Comparison of ENCODE assay signal across 20 cellular contexts in genomic region chr10:123143162-123143824, GRCh38. TPM values are rescaled to one million over a fixed set of nuclear protein-coding genes. Genes with fewer than 3 reads are reported as not detected.
A peak's percentile ranks its signal among the peaks of the same experiment; 100 is the strongest.
DNase-seq lines count a peak whose midpoint lies in the region; ATAC-seq and TF ChIP-seq lines count a peak whose summit lies in the region.
"Had no signal": no experiment of that assay in that cellular context is flagged by ENCODE, and none has a peak within 500 bp of the region (broad histone marks: within the 10 kb centered on the region; RNA-seq: fewer than 3 reads in every experiment).

No MANE protein-coding gene starts in this region.

- ATAC-seq in WTC11 (peak; percentile 2), gastroesophageal sphincter (no peak)
- no peak for ATAC-seq in stimulated activated naive CD8-positive, alpha-beta T cell treated with anti-CD3 and anti-CD28 coated beads, Interleukin-15, Interleukin-2, amounts not matched to agents 100 U/mL and 50 U/mL, for 24 hours
- ATAC-seq: gastrocnemius medialis, sciatic nerve had no signal

- TF ChIP-seq CTCF in WTC11 (IDR thresholded peaks at IDR 0.05) (no peak), gastroesophageal sphincter (IDR thresholded peaks at IDR 0.05) (no peak)

- H3K9me3 Mint-ChIP-seq in activated naive CD8-positive, alpha-beta T cell (ENCODE audit: low read depth) = no peaks in the 10 kb centered on the region
- no peaks in the 10 kb centered on the region for H3K9me3 Mint-ChIP-seq in activated naive CD8-positive, alpha-beta T cell treated with anti-CD3 and anti-CD28 coated beads for 36 hours
- H3K9me3 Mint-ChIP-seq in WTC11 = no peaks in the 10 kb centered on the region

- CTCF ChIA-PET in WTC11 (lab: Charles Lee) = no interaction called here

- H3K79me2 ChIP-seq in GM23248 (ENCODE audit: insufficient read depth) = no peaks in the 10 kb centered on the region

- no peak for TF ChIP-seq POLR2A in gastroesophageal sphincter (IDR thresholded peaks at IDR 0.05)

- H3K4me2 ChIP-seq in GM23248 (ENCODE audit: unreplicated experiment) = no peak overlapping the region

- H2AFZ ChIP-seq in GM23248 = no peak overlapping the region

- H3K36me3 Mint-ChIP-seq in activated naive CD8-positive, alpha-beta T cell = no peaks in the 10 kb centered on the region
- H3K36me3 Mint-ChIP-seq in activated naive CD8-positive, alpha-beta T cell treated with anti-CD3 and anti-CD28 coated beads for 36 hours = no peaks in the 10 kb centered on the region
- H3K36me3 Mint-ChIP-seq in WTC11 = peaks cover 3% of the 10 kb centered on the region; the same call in 1 of the 2 replicates

- no peaks in the 10 kb centered on the region for H3F3A ChIP-seq in GM23248 (ENCODE audit: insufficient read depth)

- peaks cover 64% of the 10 kb centered on the region for H3K4me1 Mint-ChIP-seq in activated naive CD8-positive, alpha-beta T cell (ENCODE audit: low read depth)
- H3K4me1 Mint-ChIP-seq in activated naive CD8-positive, alpha-beta T cell treated with anti-CD3 and anti-CD28 coated beads for 36 hours = peaks cover 53% of the 10 kb centered on the region
- H3K4me1 Mint-ChIP-seq in WTC11 = peaks cover 75% of the 10 kb centered on the region

- H3K27me3 ChIP-seq in GM23248 (replicated peaks; ENCODE audit: insufficient read depth) = peaks cover 100% of the 10 kb centered on the region
- peaks cover 100% of the 10 kb centered on the region for H3K27me3 ChIP-seq in gastroesophageal sphincter

- H3K9ac ChIP-seq in GM23248 = no peak overlapping the region

- H4K20me1 ChIP-seq in GM23248 (ENCODE audit: insufficient read depth) = no peaks in the 10 kb centered on the region

- H3K4me3 ChIP-seq in GM23248 (no peak overlapping the region), gastroesophageal sphincter (no peak overlapping the region)
- H3K4me3 ChIP-seq: colonic mucosa, SJSA1 had no signal

- no peaks in the 10 kb centered on the region for H3K36me3 ChIP-seq in GM23248 (ENCODE audit: low read depth)
- no peaks in the 10 kb centered on the region for H3K36me3 ChIP-seq in gastroesophageal sphincter
- H3K36me3 ChIP-seq: colonic mucosa, gastrocnemius medialis, neutrophil, SJSA1 had no signal

- peaks cover 63% of the 10 kb centered on the region for H3K27me3 Mint-ChIP-seq in activated naive CD8-positive, alpha-beta T cell
- peaks cover 95% of the 10 kb centered on the region for H3K27me3 Mint-ChIP-seq in activated naive CD8-positive, alpha-beta T cell treated with anti-CD3 and anti-CD28 coated beads for 36 hours
- H3K27me3 Mint-ChIP-seq in WTC11 (ENCODE audit: low read depth) = peaks cover 100% of the 10 kb centered on the region

- in situ Hi-C loops in GM23248 (cut with MboI) = loop anchor here (25.0 kb wide), 1 partner anchor 819 kb away; no protein-coding TSS in a partner anchor

- DNase-seq in activated naive CD8-positive, alpha-beta T cell treated with anti-CD3 and anti-CD28 coated beads for 36 hours = no peak
- DNase-seq in WTC11 (ENCODE audit: low spot score) (peak; percentile 34), iPS-NIHi7 (ENCODE audit: extremely low spot score) (peak; percentile 22), GM23248 (no peak), kidney glomerular epithelial cell (lab: John Stamatoyannopoulos, UW) (no peak)
- peak; percentile 14 for DNase-seq in stimulated activated naive CD8-positive, alpha-beta T cell treated with anti-CD3 and anti-CD28 coated beads, Interleukin-15, Interleukin-2, amounts not matched to agents 100 U/mL and 50 U/mL, for 24 hours
- DNase-seq: activated effector memory CD4-positive, alpha-beta T cell treated with Interleukin-2 at 50 U/mL for 16 hours; colonic mucosa; gastrocnemius medialis; mammary epithelial cell; MM.1S; NCI-H2081; NCI-H524 treated with DMSO at 0.1 percent for 48 hours; stimulated activated CD4-positive, alpha-beta T cell treated with anti-CD3 and anti-CD28 coated beads, Interleukin-2, amount 100 ng/mL, for 48 hours had no signal

- no peaks in the 10 kb centered on the region for H3K9me3 ChIP-seq in GM23248 (ENCODE audit: low read depth)
- H3K9me3 ChIP-seq in gastroesophageal sphincter = no peaks in the 10 kb centered on the region
- H3K9me3 ChIP-seq: colonic mucosa, gastrocnemius medialis, neutrophil, SJSA1 had no signal

- H3K9me2 ChIP-seq in GM23248 (ENCODE audit: insufficient read depth) = no peaks in the 10 kb centered on the region

- POLR2A ChIA-PET in WTC11 (lab: Charles Lee) = no interaction called here

- no peak overlapping the region for H3K27ac Mint-ChIP-seq in activated naive CD8-positive, alpha-beta T cell
- no peak overlapping the region for H3K27ac Mint-ChIP-seq in activated naive CD8-positive, alpha-beta T cell treated with anti-CD3 and anti-CD28 coated beads for 36 hours
- no peak overlapping the region for H3K27ac Mint-ChIP-seq in WTC11

- WGBS in GM23248 (ENCODE audit: low coverage in 1 of 2, low lambda C conversion rate in 2 of 2, missing lambda C conversion rate in 2 of 2), 2 experiments = 8 to 13% methylated on average over 33 of the region's 33 CpGs
- 8% methylated on average over 8 of the region's 33 CpGs; no CpG with 5 or more reads in 1 of the 2 donors for WGBS in gastroesophageal sphincter (ENCODE audit: low coverage in 1 of 2), 2 donors

- no peak overlapping the region for H3K27ac ChIP-seq in GM23248
- no peak overlapping the region for H3K27ac ChIP-seq in gastroesophageal sphincter
- H3K27ac ChIP-seq: colonic mucosa, gastrocnemius medialis, neutrophil, SJSA1 had no signal

- H3K4me1 ChIP-seq in GM23248 (ENCODE audit: insufficient read depth) (no peaks in the 10 kb centered on the region), gastroesophageal sphincter (peaks cover 0 to 64% (median 10%) of the 10 kb centered on the region in 3 donors)

- TF ChIP-seq EP300 in gastroesophageal sphincter (IDR thresholded peaks at IDR 0.05) = no peak

- peak overlapping the region; percentile 52 for H3K4me3 Mint-ChIP-seq in activated naive CD8-positive, alpha-beta T cell
- H3K4me3 Mint-ChIP-seq in activated naive CD8-positive, alpha-beta T cell treated with anti-CD3 and anti-CD28 coated beads for 36 hours = no peak overlapping the region
- H3K4me3 Mint-ChIP-seq in WTC11 = peak overlapping the region; percentile 67

TF ChIP-seq in WTC11, 78 proteins besides CTCF, POLR2A, EP300 and RAD21 (continues in another document):
- TF ChIP-seq USF2 (CRISPR knock-in tag; IDR thresholded peaks at IDR 0.05) (no peak), NR3C1 (CRISPR knock-in tag; conservative IDR thresholded peaks at IDR 0.05; ENCODE audit: low read depth) (no peak), NR2C2 (CRISPR knock-in tag; IDR thresholded peaks at IDR 0.05) (no peak), ZNF425 (CRISPR knock-in tag; conservative IDR thresholded peaks at IDR 0.05) (no peak), ZNF512 (CRISPR knock-in tag; IDR thresholded peaks at IDR 0.05; ENCODE audit: borderline replicate concordance) (no peak)

RNA-seq across cellular contexts. Expression of gene HMX2, which starts 4.6 kb away (rescaled TPM):
- total RNA-seq in activated naive CD8-positive, alpha-beta T cell treated with anti-CD3 and anti-CD28 coated beads for 36 hours = under 1 TPM in 1 of 2 experiments, not detected in 1; 0.12 TPM
- total RNA-seq in WTC11 (2021) = 0.59 to 1.7 TPM (median 1.4 TPM) in 3 replicates
- not detected in 2 replicates for total RNA-seq in GM23248 (2014; rRNA removed; shearing (Covaris generic))
- not detected in 2 replicates for polyA plus RNA-seq in GM23248 (2016; fragmentation: Nextera tagmentation; extraction: Ambion mirVana)
- not detected for total RNA-seq in gastroesophageal sphincter
- total RNA-seq: gastrocnemius medialis, mammary epithelial cell, sciatic nerve had no signal
- polyA plus RNA-seq: mammary epithelial cell had no signal

RNA-seq across cellular contexts. Expression of gene HMX3, which starts 7.5 kb away (rescaled TPM):
- total RNA-seq in activated naive CD8-positive, alpha-beta T cell treated with anti-CD3 and anti-CD28 coated beads for 36 hours = under 1 TPM; 0.19 to 0.24 TPM
- total RNA-seq in WTC11 (2021) (0.23 TPM in 1 of 3 replicates, not detected in the others), gastroesophageal sphincter (1 to 10 TPM in 1 of 4 donors, not detected in 3; 1.1 TPM)
- not detected in 2 replicates for total RNA-seq in GM23248 (2014; rRNA removed; shearing (Covaris generic))
- not detected in 2 replicates for polyA plus RNA-seq in GM23248 (2016; fragmentation: Nextera tagmentation; extraction: Ambion mirVana)
- total RNA-seq: gastrocnemius medialis, sciatic nerve had no signal
- polyA plus RNA-seq: mammary epithelial cell, thymus had no signal

RNA-seq across cellular contexts. Expression of gene BUB3, which starts 10.9 kb away (rescaled TPM):
- total RNA-seq in activated naive CD8-positive, alpha-beta T cell treated with anti-CD3 and anti-CD28 coated beads for 36 hours = 100 to 1,000 TPM; 257 to 258 TPM
- total RNA-seq in WTC11 (2021) = 180 to 192 TPM (median 186 TPM) in 3 replicates
- 163 and 170 TPM in 2 replicates for total RNA-seq in GM23248 (2014; rRNA removed; shearing (Covaris generic))
- polyA plus RNA-seq in GM23248 (2016; fragmentation: Nextera tagmentation; extraction: Ambion mirVana) = 154 and 158 TPM in 2 replicates
- total RNA-seq in gastroesophageal sphincter = 100 to 1,000 TPM in 1 of 4 donors, 10 to 100 TPM in 3; 69.4 to 103 (median 75.9) TPM

Comparison
In these comparisons a context has a peak if more than half of its experiments do, and no peak if none do; other contexts are left out.
1. DNase-seq: peak in WTC11 (single experiment), iPS-NIHi7 (single experiment) and stimulated activated naive CD8-positive, alpha-beta T cell treated with anti-CD3 and anti-CD28 coated beads, Interleukin-15, Interleukin-2, amounts not matched to agents 100 U/mL and 50 U/mL, for 24 hours (single experiment); none in activated naive CD8-positive, alpha-beta T cell treated with anti-CD3 and anti-CD28 coated beads for 36 hours (single experiment), GM23248 (single experiment) and kidney glomerular epithelial cell (single experiment).